Comparison of ENCODE assay signal across 12 cellular contexts in genomic region chr5:110386782-110387181, GRCh38.
DNase-seq lines count a peak whose midpoint lies in the region; ATAC-seq lines count a peak whose summit lies in the region.
"Had no signal": no experiment of that assay in that cellular context is flagged by ENCODE, and none has a peak within 500 bp of the region (broad histone marks: within the 10 kb centered on the region; RNA-seq: fewer than 3 reads in every experiment).

No MANE protein-coding gene starts in this region.

- ATAC-seq in Right ventricle myocardium inferior (peak; percentile 59), left cardiac atrium (no peak), HG02840 (IDR thresholded peaks at IDR 0.05; ENCODE audit: low FRiP score, unreplicated experiment) (no peak), HG02642 (IDR thresholded peaks at IDR 0.05; ENCODE audit: poor library complexity, unreplicated experiment) (no peak)

- intact Hi-C loops in Right ventricle myocardium inferior (cut with DNase I) (no loop called here), left cardiac atrium (cut with DNase I) (no loop called here)

- DNase-seq in Right ventricle myocardium inferior (ENCODE audit: missing footprints) (no peak), left cardiac atrium (no peak), amniotic stem cell (lab: John Stamatoyannopoulos, UW) (peak; percentile 9), hepatic stellate cell (ENCODE audit: low spot score) (peak; percentile 46), HT-29 (ENCODE audit: low spot score) (no peak)
- DNase-seq: activated CD4-positive, alpha-beta T cell treated with anti-CD3 and anti-CD28 coated beads for 1 hour; activated gamma-delta T cell; DMS79 had no signal

- H3K27ac ChIP-seq in temporal lobe (ENCODE audit: low read depth, low read length) = peak overlapping the region; percentile 80
- H3K27ac ChIP-seq: KMS-11 had no signal

Comparison
In these comparisons a context has a peak if more than half of its experiments do, and no peak if none do; other contexts are left out.
1. DNase-seq: peak in amniotic stem cell (single experiment) and hepatic stellate cell (single experiment); none in Right ventricle myocardium inferior (single experiment), left cardiac atrium (single experiment) and HT-29 (single experiment).